In genomic region chr7:1244701-1245526, GRCh38 we compare ENCODE assay signal across 1 cellular context.
A peak's percentile ranks its signal among the peaks of the same experiment; 100 is the strongest.
TF ChIP-seq lines count a peak whose summit lies in the region.

No MANE protein-coding gene starts in this region.

TF ChIP-seq in GM23338, 12 proteins besides CTCF, POLR2A, EP300 and RAD21:
- TF ChIP-seq, protein P1, sequence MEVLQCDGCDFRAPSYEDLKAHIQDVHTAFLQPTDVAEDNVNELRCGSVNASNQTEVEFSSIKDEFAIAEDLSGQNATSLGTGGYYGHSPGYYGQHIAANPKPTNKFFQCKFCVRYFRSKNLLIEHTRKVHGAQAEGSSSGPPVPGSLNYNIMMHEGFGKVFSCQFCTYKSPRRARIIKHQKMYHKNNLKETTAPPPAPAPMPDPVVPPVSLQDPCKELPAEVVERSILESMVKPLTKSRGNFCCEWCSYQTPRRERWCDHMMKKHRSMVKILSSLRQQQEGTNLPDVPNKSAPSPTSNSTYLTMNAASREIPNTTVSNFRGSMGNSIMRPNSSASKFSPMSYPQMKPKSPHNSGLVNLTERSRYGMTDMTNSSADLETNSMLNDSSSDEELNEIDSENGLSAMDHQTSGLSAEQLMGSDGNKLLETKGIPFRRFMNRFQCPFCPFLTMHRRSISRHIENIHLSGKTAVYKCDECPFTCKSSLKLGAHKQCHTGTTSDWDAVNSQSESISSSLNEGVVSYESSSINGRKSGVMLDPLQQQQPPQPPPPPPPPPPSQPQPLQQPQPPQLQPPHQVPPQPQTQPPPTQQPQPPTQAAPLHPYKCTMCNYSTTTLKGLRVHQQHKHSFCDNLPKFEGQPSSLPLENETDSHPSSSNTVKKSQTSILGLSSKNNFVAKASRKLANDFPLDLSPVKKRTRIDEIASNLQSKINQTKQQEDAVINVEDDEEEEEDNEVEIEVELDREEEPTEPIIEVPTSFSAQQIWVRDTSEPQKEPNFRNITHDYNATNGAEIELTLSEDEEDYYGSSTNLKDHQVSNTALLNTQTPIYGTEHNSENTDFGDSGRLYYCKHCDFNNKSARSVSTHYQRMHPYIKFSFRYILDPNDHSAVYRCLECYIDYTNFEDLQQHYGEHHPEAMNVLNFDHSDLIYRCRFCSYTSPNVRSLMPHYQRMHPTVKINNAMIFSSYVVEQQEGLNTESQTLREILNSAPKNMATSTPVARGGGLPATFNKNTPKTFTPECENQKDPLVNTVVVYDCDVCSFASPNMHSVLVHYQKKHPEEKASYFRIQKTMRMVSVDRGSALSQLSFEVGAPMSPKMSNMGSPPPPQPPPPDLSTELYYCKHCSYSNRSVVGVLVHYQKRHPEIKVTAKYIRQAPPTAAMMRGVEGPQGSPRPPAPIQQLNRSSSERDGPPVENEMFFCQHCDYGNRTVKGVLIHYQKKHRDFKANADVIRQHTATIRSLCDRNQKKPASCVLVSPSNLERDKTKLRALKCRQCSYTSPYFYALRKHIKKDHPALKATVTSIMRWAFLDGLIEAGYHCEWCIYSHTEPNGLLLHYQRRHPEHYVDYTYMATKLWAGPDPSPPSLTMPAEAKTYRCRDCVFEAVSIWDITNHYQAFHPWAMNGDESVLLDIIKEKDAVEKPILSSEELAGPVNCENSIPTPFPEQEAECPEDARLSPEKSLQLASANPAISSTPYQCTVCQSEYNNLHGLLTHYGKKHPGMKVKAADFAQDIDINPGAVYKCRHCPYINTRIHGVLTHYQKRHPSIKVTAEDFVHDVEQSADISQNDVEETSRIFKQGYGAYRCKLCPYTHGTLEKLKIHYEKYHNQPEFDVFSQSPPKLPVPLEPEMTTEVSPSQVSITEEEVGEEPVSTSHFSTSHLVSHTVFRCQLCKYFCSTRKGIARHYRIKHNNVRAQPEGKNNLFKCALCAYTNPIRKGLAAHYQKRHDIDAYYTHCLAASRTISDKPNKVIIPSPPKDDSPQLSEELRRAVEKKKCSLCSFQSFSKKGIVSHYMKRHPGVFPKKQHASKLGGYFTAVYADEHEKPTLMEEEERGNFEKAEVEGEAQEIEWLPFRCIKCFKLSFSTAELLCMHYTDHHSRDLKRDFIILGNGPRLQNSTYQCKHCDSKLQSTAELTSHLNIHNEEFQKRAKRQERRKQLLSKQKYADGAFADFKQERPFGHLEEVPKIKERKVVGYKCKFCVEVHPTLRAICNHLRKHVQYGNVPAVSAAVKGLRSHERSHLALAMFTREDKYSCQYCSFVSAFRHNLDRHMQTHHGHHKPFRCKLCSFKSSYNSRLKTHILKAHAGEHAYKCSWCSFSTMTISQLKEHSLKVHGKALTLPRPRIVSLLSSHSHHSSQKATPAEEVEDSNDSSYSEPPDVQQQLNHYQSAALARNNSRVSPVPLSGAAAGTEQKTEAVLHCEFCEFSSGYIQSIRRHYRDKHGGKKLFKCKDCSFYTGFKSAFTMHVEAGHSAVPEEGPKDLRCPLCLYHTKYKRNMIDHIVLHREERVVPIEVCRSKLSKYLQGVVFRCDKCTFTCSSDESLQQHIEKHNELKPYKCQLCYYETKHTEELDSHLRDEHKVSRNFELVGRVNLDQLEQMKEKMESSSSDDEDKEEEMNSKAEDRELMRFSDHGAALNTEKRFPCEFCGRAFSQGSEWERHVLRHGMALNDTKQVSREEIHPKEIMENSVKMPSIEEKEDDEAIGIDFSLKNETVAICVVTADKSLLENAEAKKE (CRISPR knock-in tag; IDR thresholded peaks at IDR 0.05) = no peak
- peak; percentile 89 for TF ChIP-seq EZH2 (IDR thresholded peaks at IDR 0.05; ENCODE audit: low read depth, unreplicated experiment)
